Comparison of ENCODE assay signal across 8 cellular contexts in the genomic region with DNA sequence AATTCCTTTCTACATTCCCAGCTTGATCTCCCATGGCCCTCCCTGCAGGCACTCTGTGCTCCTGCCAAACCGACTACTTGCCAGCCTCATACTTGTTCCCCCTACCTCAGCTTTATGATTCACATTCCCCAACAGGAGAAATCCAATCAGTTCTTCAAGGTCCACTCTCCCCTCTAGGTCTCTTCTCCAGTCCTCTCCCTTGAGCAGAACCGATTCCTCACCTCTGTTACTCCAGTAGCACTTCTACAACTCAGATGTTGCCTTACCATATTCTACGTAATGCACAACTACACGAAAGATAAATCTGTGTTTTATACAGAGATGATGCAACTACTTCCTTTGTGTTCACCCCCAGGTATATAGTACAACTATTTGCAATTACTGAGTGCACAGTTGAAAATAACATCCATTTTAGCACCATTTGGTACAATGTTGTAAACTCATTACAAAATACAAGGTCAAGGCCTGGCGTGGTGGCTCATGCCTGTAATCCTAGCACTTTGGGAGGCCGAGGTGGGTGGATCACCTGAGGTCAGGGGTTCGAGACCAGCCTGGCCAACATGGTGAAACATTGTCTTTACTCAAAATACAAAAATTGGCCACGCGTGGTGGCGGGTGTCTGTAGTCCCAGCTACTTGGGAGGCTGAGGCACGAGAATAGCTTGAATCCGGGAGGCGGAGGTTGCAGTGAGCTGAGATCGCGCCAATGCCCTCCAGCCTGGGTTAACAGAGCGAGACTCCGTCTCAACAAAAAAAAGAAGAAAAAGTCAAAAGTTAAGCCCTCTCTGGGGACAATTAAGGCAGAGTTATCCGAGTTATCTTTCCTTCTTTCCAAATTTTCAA. TPM values are rescaled to one million over a fixed set of nuclear protein-coding genes. Genes with fewer than 3 reads are reported as not detected.
DNase-seq lines count a peak whose midpoint lies in the region; ATAC-seq, FAIRE-seq and TF ChIP-seq lines count a peak whose summit lies in the region.

No MANE protein-coding gene starts in this region.

- no peaks in the 10 kb centered on the region for H3K9me3 ChIP-seq in kidney (ENCODE audit: control insufficient read depth in 1 of 2, low read length in 2 of 2)

- peak overlapping the region; percentile 8 for H3K27ac Mint-ChIP-seq in T-helper 1 cell treated with Interleukin-12 subunit alpha and Interleukin-12 subunit beta and Interleukin-4 antibody, amounts not matched to agents 30 μg/mL and 1 μg/mL, for 36 hours
- H3K27ac Mint-ChIP-seq in activated naive CD8-positive, alpha-beta T cell treated with anti-CD3 and anti-CD28 coated beads, Interleukin-2, amount 50 U/mL, for 24 hours, result peak overlapping the region; percentile 100

- H3K27ac ChIP-seq in kidney (ENCODE audit: low read depth in 2 of 2, low read length in 2 of 2), result no peak overlapping the region
- H3K27ac ChIP-seq in substantia nigra (ENCODE audit: low read depth, low read length, poor library complexity, severe bottlenecking), result peak overlapping the region; percentile 99

- no peak for TF ChIP-seq CTCF in kidney (IDR thresholded peaks at IDR 0.05; ENCODE audit: borderline replicate concordance, extremely low read depth, insufficient read depth)

- peak overlapping the region; percentile 6 for H3K4me3 Mint-ChIP-seq in T-helper 1 cell treated with Interleukin-12 subunit alpha and Interleukin-12 subunit beta and Interleukin-4 antibody, amounts not matched to agents 30 μg/mL and 1 μg/mL, for 36 hours
- H3K4me3 Mint-ChIP-seq in activated naive CD8-positive, alpha-beta T cell treated with anti-CD3 and anti-CD28 coated beads, Interleukin-2, amount 50 U/mL, for 24 hours, result peak overlapping the region; percentile 99

- H3K36me3 ChIP-seq in kidney (ENCODE audit: control insufficient read depth in 1 of 2, insufficient read depth in 2 of 2, low read length in 2 of 2), result no peaks in the 10 kb centered on the region

- peak overlapping the region in 1 of 2 donors; percentile 76 for H3K9ac ChIP-seq in kidney (ENCODE audit: low read length in 2 of 2)

- H3K36me3 Mint-ChIP-seq in T-helper 1 cell treated with Interleukin-12 subunit alpha and Interleukin-12 subunit beta and Interleukin-4 antibody, amounts not matched to agents 30 μg/mL and 1 μg/mL, for 36 hours (ENCODE audit: low read depth), result peaks cover 2% of the 10 kb centered on the region
- H3K36me3 Mint-ChIP-seq in activated naive CD8-positive, alpha-beta T cell treated with anti-CD3 and anti-CD28 coated beads, Interleukin-2, amount 50 U/mL, for 24 hours (ENCODE audit: low read depth), result peaks cover 16% of the 10 kb centered on the region

- intact Hi-C loops in kidney (cut with DNase I), result loop anchor here (10.0 kb wide), 1 partner anchor 134 kb away; no protein-coding TSS in a partner anchor

- H3K4me1 ChIP-seq in kidney (ENCODE audit: control insufficient read depth in 1 of 2, insufficient read depth in 1 of 2, low read depth in 1 of 2, low read length in 2 of 2), result peaks cover 12 to 29% of the 10 kb centered on the region in 2 donors

- no peaks in the 10 kb centered on the region for H3K9me3 Mint-ChIP-seq in T-helper 1 cell treated with Interleukin-12 subunit alpha and Interleukin-12 subunit beta and Interleukin-4 antibody, amounts not matched to agents 30 μg/mL and 1 μg/mL, for 36 hours
- no peaks in the 10 kb centered on the region for H3K9me3 Mint-ChIP-seq in activated naive CD8-positive, alpha-beta T cell treated with anti-CD3 and anti-CD28 coated beads, Interleukin-2, amount 50 U/mL, for 24 hours

- no peak for FAIRE-seq in kidney (lab: Jason Lieb, UNC)

- no peaks in the 10 kb centered on the region for H3K27me3 Mint-ChIP-seq in T-helper 1 cell treated with Interleukin-12 subunit alpha and Interleukin-12 subunit beta and Interleukin-4 antibody, amounts not matched to agents 30 μg/mL and 1 μg/mL, for 36 hours (ENCODE audit: low read depth)
- peaks cover 10% of the 10 kb centered on the region for H3K27me3 Mint-ChIP-seq in activated naive CD8-positive, alpha-beta T cell treated with anti-CD3 and anti-CD28 coated beads, Interleukin-2, amount 50 U/mL, for 24 hours

- H3K4me1 Mint-ChIP-seq in T-helper 1 cell treated with Interleukin-12 subunit alpha and Interleukin-12 subunit beta and Interleukin-4 antibody, amounts not matched to agents 30 μg/mL and 1 μg/mL, for 36 hours (ENCODE audit: low read depth), result peaks cover 42% of the 10 kb centered on the region
- H3K4me1 Mint-ChIP-seq in activated naive CD8-positive, alpha-beta T cell treated with anti-CD3 and anti-CD28 coated beads, Interleukin-2, amount 50 U/mL, for 24 hours, result peaks cover 81% of the 10 kb centered on the region

- peak overlapping the region; percentile 38 to 92 for H3K4me3 ChIP-seq in kidney (ENCODE audit: low read length in 2 of 2)

- no peak for ATAC-seq in activated naive CD8-positive, alpha-beta T cell treated with anti-CD3 and anti-CD28 coated beads, Interleukin-2, amount 50 U/mL, for 24 hours
- no peak for ATAC-seq in HG03520 (IDR thresholded peaks at IDR 0.05; ENCODE audit: unreplicated experiment)

- DNase-seq in T-helper 1 cell (no peak), kidney (no peak), substantia nigra (lab: John Stamatoyannopoulos, UW) (no peak), COLO829 (ENCODE audit: low spot score) (no peak)
- no peak for DNase-seq in activated naive CD8-positive, alpha-beta T cell treated with anti-CD3 and anti-CD28 coated beads, Interleukin-2, amount 50 U/mL, for 24 hours
- DNase-seq in activated CD4-positive, CD25-positive, alpha-beta regulatory T cell treated with anti-CD3 and anti-CD28 coated beads, Interleukin-2, amount 50 U/mL, for 72 hours, result no peak

RNA-seq across cellular contexts. Expression of a gene that starts 2.9 kb away (rescaled TPM):
- total RNA-seq in kidney, result 9.9 TPM
- 9.6 TPM for polyA plus RNA-seq in kidney (ENCODE audit: insufficient read depth, low read depth, low replicate concordance)

RNA-seq across cellular contexts. Expression of a gene that starts 39.3 kb away (rescaled TPM):
- 95.1 TPM for total RNA-seq in kidney
- polyA plus RNA-seq in kidney (ENCODE audit: insufficient read depth, low read depth, low replicate concordance), result 12.0 TPM
